ENCODE assay signal across 18 cellular contexts in the genomic region with DNA sequence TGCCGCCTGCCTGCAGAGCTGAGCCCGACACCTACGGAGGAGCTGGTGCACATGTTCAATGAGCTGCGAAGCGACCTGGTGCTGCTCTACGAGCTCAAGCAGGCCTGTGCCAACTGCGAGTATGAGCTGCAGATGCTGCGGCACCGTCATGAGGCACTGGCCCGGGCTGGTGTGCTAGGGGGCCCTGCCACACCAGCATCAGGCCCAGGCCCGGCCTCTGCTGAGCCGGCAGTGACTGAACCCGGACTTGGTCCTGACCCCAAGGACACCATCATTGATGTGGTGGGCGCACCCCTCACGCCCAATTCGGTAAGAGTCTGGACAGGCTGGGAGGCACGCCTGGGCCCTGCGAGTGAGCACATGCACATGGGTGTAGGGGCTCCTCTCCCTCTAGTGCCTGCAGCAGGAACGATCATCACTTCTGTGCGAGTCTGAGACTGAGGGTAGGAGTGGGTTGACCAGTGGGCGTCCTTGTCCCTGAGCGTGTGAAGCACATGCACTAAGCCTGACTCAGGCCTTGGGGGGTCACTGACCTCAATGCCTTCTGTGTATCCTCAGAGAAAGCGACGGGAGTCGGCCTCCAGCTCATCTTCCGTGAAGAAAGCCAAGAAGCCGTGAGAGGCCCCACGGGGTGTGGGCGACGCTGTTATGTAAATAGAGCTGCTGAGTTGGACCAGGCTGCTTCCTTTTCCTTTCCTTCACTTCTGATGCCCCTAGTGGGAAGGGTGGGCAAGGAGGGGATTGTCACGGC. TPM values are rescaled to one million over a fixed set of nuclear protein-coding genes. Genes with fewer than 3 reads are reported as not detected.
DNase-seq lines count a peak whose midpoint lies in the region; ATAC-seq and TF ChIP-seq lines count a peak whose summit lies in the region.
"Had no signal": no experiment of that assay in that cellular context is flagged by ENCODE, and none has a peak within 500 bp of the region (broad histone marks: within the 10 kb centered on the region; RNA-seq: fewer than 3 reads in every experiment).

No MANE protein-coding gene starts in this region.

- H3K4me3 ChIP-seq in ACC112 (ENCODE audit: low read depth, low read length) (no peak overlapping the region), ovary (no peak overlapping the region), coronary artery (no peak overlapping the region)
- H3K4me3 ChIP-seq: esophagus muscularis mucosa had no signal

- peaks cover 30% of the 10 kb centered on the region for H3K4me1 Mint-ChIP-seq in memory B cell
- peaks cover 17% of the 10 kb centered on the region for H3K4me1 Mint-ChIP-seq in activated CD8-positive, alpha-beta T cell treated with anti-CD3 and anti-CD28 coated beads for 36 hours (ENCODE audit: low read depth)

- no peaks in the 10 kb centered on the region for H3K9me3 Mint-ChIP-seq in memory B cell
- H3K9me3 Mint-ChIP-seq in activated CD8-positive, alpha-beta T cell treated with anti-CD3 and anti-CD28 coated beads for 36 hours: no peaks in the 10 kb centered on the region

- POLR2A ChIA-PET in activated CD8-positive, alpha-beta T cell treated with anti-CD3 and anti-CD28 coated beads for 36 hours (lab: Charles Lee): no interaction called here

- peaks cover 15% of the 10 kb centered on the region for H3K4me1 ChIP-seq in ACC112 (ENCODE audit: control insufficient read depth, insufficient read depth, low read length, unreplicated experiment)
- no peaks in the 10 kb centered on the region for H3K4me1 ChIP-seq in ovary (ENCODE audit: insufficient read depth)
- H3K4me1 ChIP-seq: parathyroid adenoma had no signal

- ATAC-seq in GM19324 (IDR thresholded peaks at IDR 0.05; ENCODE audit: low FRiP score, unreplicated experiment): peak; percentile 7
- peak; percentile 44 for ATAC-seq in memory B cell (ENCODE audit: low read depth)
- no peak for ATAC-seq in activated CD8-positive, alpha-beta T cell treated with anti-CD3 and anti-CD28 coated beads for 36 hours
- ATAC-seq: left cardiac atrium had no signal

- H3K36me3 Mint-ChIP-seq in memory B cell: peaks cover 17% of the 10 kb centered on the region
- H3K36me3 Mint-ChIP-seq in activated CD8-positive, alpha-beta T cell treated with anti-CD3 and anti-CD28 coated beads for 36 hours (ENCODE audit: low read depth): peaks cover 9% of the 10 kb centered on the region

- DNase-seq in amniotic epithelial cell (ENCODE audit: low read depth) (peak; percentile 65), memory B cell (ENCODE audit: low spot score in 2 of 2) (no peak), ovary (no peak), NCI-H510A (lab: John Stamatoyannopoulos, UW) (no peak), coronary artery (ENCODE audit: low spot score) (no peak)
- DNase-seq in activated CD8-positive, alpha-beta T cell treated with anti-CD3 and anti-CD28 coated beads for 36 hours: no peak
- DNase-seq: activated CD4-positive, alpha-beta T cell treated with anti-CD3 and anti-CD28 coated beads, Interleukin-2, amount 50 U/mL, for 48 hours; Caco-2; GOT3; left cardiac atrium; NCI-H1105; NCI-H2171; SHP77 treated with DMSO at 0.1 percent for 48 hours; stimulated activated CD4-positive, alpha-beta T cell treated with anti-CD3 and anti-CD28 coated beads, Interleukin-15, amount 100 ng/mL, for 24 hours had no signal

- H3K79me2 ChIP-seq in ACC112 (ENCODE audit: control insufficient read depth, insufficient read depth, low read length, unreplicated experiment): no peaks in the 10 kb centered on the region
- H3K79me2 ChIP-seq: parathyroid adenoma had no signal

- H3K27ac Mint-ChIP-seq in memory B cell: peak overlapping the region; percentile 72
- H3K27ac Mint-ChIP-seq in activated CD8-positive, alpha-beta T cell treated with anti-CD3 and anti-CD28 coated beads for 36 hours: no peak overlapping the region

- CTCF ChIA-PET in activated CD8-positive, alpha-beta T cell treated with anti-CD3 and anti-CD28 coated beads for 36 hours (lab: Charles Lee): interaction anchor here (2.1 to 5.4 kb wide), 3 partner anchors 19 to 136 kb away, joined by 6 to 61 read pairs (median 25); no protein-coding TSS in a partner anchor

- 44 to 58% (median 56%) methylated on average over 13 to 31 of the region's 31 CpGs for WGBS in ovary, 3 donors

- peak overlapping the region; percentile 42 for H3K4me3 Mint-ChIP-seq in memory B cell
- no peak overlapping the region for H3K4me3 Mint-ChIP-seq in activated CD8-positive, alpha-beta T cell treated with anti-CD3 and anti-CD28 coated beads for 36 hours

- no peaks in the 10 kb centered on the region for H3K9me3 ChIP-seq in ovary
- H3K9me3 ChIP-seq: Caco-2, esophagus muscularis mucosa had no signal

- H3K27me3 Mint-ChIP-seq in memory B cell: no peaks in the 10 kb centered on the region
- no peaks in the 10 kb centered on the region for H3K27me3 Mint-ChIP-seq in activated CD8-positive, alpha-beta T cell treated with anti-CD3 and anti-CD28 coated beads for 36 hours

- no peak overlapping the region for H2AFZ ChIP-seq in ACC112 (ENCODE audit: low read length, unreplicated experiment)
- H2AFZ ChIP-seq: parathyroid adenoma had no signal

- no peak for TF ChIP-seq EP300 in ovary (IDR thresholded peaks at IDR 0.05)

- TF ChIP-seq POLR2A in ovary (IDR thresholded peaks at IDR 0.05): no peak

- TF ChIP-seq CTCF in ovary (IDR thresholded peaks at IDR 0.05): no peak
- TF ChIP-seq CTCF in activated CD8-positive, alpha-beta T cell treated with anti-CD3 and anti-CD28 coated beads for 36 hours (IDR thresholded peaks at IDR 0.05): no peak
- TF ChIP-seq CTCF in coronary artery (IDR thresholded peaks at IDR 0.05): no peak

- peaks cover 14% of the 10 kb centered on the region; the same call in 1 of the 2 replicates for H3K36me3 ChIP-seq in ACC112 (ENCODE audit: insufficient read depth, low read length)
- H3K36me3 ChIP-seq in ovary: no peaks in the 10 kb centered on the region

- H3K27me3 ChIP-seq in ACC112 (ENCODE audit: insufficient read depth, low read length) (no peaks in the 10 kb centered on the region), ovary (no peaks in the 10 kb centered on the region)
- H3K27me3 ChIP-seq: esophagus muscularis mucosa had no signal

- intact Hi-C loops in ovary (cut with DNase I): loop anchor here in 1 of 4 donors (5.0 to 10.0 kb wide), 2 partner anchors 97 to 375 kb away; no protein-coding TSS in a partner anchor
- intact Hi-C loops in activated CD8-positive, alpha-beta T cell treated with anti-CD3 and anti-CD28 coated beads for 36 hours (cut with micrococcal nuclease): no loop called here

- H3K27ac ChIP-seq in ACC112 (ENCODE audit: low read depth, low read length) (peak overlapping the region; percentile 46; the same call in 1 of the 2 replicates), ovary (no peak overlapping the region), coronary artery (no peak overlapping the region)
- H3K27ac ChIP-seq: esophagus muscularis mucosa, parathyroid adenoma had no signal

RNA-seq across cellular contexts. Expression of gene DMAP1, which starts 6.9 kb away (rescaled TPM):
- total RNA-seq in ovary: 10 to 100 TPM; 35.8 to 46.9 (median 43.6) TPM
- 10 to 100 TPM; 28.1 to 38.3 TPM for polyA plus RNA-seq in ovary
- 10 to 100 TPM; 26.5 to 29.6 TPM for total RNA-seq in activated CD8-positive, alpha-beta T cell treated with anti-CD3 and anti-CD28 coated beads for 36 hours
